Comparison of ENCODE assay signal across 1 cellular context in genomic region chr11:2235588-2236326, GRCh38.
A peak's percentile ranks its signal among the peaks of the same experiment; 100 is the strongest.
TF ChIP-seq lines count a peak whose summit lies in the region.

No MANE protein-coding gene starts in this region.

TF ChIP-seq in K562, 482 proteins besides CTCF, POLR2A, EP300 and RAD21:
- TF ChIP-seq, protein P1, sequence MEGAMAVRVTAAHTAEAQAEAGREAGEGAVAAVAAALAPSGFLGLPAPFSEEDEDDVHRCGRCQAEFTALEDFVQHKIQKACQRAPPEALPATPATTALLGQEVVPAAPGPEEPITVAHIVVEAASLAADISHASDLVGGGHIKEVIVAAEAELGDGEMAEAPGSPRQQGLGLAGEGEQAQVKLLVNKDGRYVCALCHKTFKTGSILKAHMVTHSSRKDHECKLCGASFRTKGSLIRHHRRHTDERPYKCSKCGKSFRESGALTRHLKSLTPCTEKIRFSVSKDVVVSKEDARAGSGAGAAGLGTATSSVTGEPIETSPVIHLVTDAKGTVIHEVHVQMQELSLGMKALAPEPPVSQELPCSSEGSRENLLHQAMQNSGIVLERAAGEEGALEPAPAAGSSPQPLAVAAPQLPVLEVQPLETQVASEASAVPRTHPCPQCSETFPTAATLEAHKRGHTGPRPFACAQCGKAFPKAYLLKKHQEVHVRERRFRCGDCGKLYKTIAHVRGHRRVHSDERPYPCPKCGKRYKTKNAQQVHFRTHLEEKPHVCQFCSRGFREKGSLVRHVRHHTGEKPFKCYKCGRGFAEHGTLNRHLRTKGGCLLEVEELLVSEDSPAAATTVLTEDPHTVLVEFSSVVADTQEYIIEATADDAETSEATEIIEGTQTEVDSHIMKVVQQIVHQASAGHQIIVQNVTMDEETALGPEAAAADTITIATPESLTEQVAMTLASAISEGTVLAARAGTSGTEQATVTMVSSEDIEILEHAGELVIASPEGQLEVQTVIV (CRISPR knock-in tag; IDR thresholded peaks at IDR 0.05; ENCODE audit: borderline replicate concordance) = no peak
- TF ChIP-seq PKNOX1 (IDR thresholded peaks at IDR 0.05) = peak; percentile 68
